In genomic region chr6:111661541-111662041, GRCh38 we compare ENCODE assay signal across 11 cellular contexts. TPM values are rescaled to one million over a fixed set of nuclear protein-coding genes. Genes with fewer than 3 reads are reported as not detected.
A peak's percentile ranks its signal among the peaks of the same experiment; 100 is the strongest.
DNase-seq lines count a peak whose midpoint lies in the region; ATAC-seq and TF ChIP-seq lines count a peak whose summit lies in the region.
"Had no signal": no experiment of that assay in that cellular context is flagged by ENCODE, and none has a peak within 500 bp of the region (broad histone marks: within the 10 kb centered on the region; RNA-seq: fewer than 3 reads in every experiment).

No MANE protein-coding gene starts in this region.

- H3K9me3 Mint-ChIP-seq in CD8-positive, alpha-beta memory T cell: no peaks in the 10 kb centered on the region
- H3K9me3 Mint-ChIP-seq in naive thymus-derived CD8-positive, alpha-beta T cell: no peaks in the 10 kb centered on the region

- peaks cover 0 to 69% (median 14%) of the 10 kb centered on the region in 3 donors for H3K36me3 Mint-ChIP-seq in CD8-positive, alpha-beta memory T cell
- peaks cover 0 to 58% (median 13%) of the 10 kb centered on the region in 3 donors for H3K36me3 Mint-ChIP-seq in naive thymus-derived CD8-positive, alpha-beta T cell

- H3K4me3 ChIP-seq in CD8-positive, alpha-beta memory T cell (ENCODE audit: low read length): no peak overlapping the region
- peak overlapping the region in 1 of 2 donors; percentile 12 for H3K4me3 ChIP-seq in muscle layer of colon (ENCODE audit: low read depth in 1 of 2, low read length in 2 of 2)
- H3K4me3 ChIP-seq in spleen: peak overlapping the region in 1 of 8 donors; percentile 11
- H3K4me3 ChIP-seq: lung, suprapubic skin had no signal

- H3K27ac ChIP-seq in CD8-positive, alpha-beta memory T cell (ENCODE audit: low read depth, low read length): no peak overlapping the region
- H3K27ac ChIP-seq in cingulate gyrus (ENCODE audit: low read depth, low read length): peak overlapping the region; percentile 21
- H3K27ac ChIP-seq in muscle layer of colon (ENCODE audit: low read depth, low read length): peak overlapping the region; percentile 81
- H3K27ac ChIP-seq in spleen: peak overlapping the region in 4 of 8 donors; percentile 6 to 65 (median 50)

- H3K4me3 Mint-ChIP-seq in CD8-positive, alpha-beta memory T cell: peak overlapping the region in 1 of 7 donors; percentile 40
- no peak overlapping the region for H3K4me3 Mint-ChIP-seq in naive thymus-derived CD8-positive, alpha-beta T cell

- no peak overlapping the region for H3K9ac ChIP-seq in muscle layer of colon (ENCODE audit: low read length)

- no peaks in the 10 kb centered on the region for H3K9me3 ChIP-seq in CD8-positive, alpha-beta memory T cell (ENCODE audit: low read length)
- H3K9me3 ChIP-seq in muscle layer of colon (ENCODE audit: low read length): no peaks in the 10 kb centered on the region
- no peaks in the 10 kb centered on the region for H3K9me3 ChIP-seq in spleen
- H3K9me3 ChIP-seq: suprapubic skin had no signal

- peak overlapping the region in 5 of 8 donors; percentile 18 to 67 (median 41) for H3K27ac Mint-ChIP-seq in CD8-positive, alpha-beta memory T cell
- peak overlapping the region in 4 of 10 donors; percentile 21 to 89 (median 54) for H3K27ac Mint-ChIP-seq in naive thymus-derived CD8-positive, alpha-beta T cell

- no peak for DNase-seq in CD8-positive, alpha-beta memory T cell
- DNase-seq in NCI-H187 (lab: John Stamatoyannopoulos, UW) (peak; percentile 65 to 79), spleen (no peak)
- no peak for DNase-seq in activated CD8-positive, alpha-beta memory T cell treated with anti-CD3 and anti-CD28 coated beads, Interleukin-2, amount 50 U/mL, for 48 hours
- no peak for DNase-seq in naive thymus-derived CD8-positive, alpha-beta T cell
- no peak for DNase-seq in stimulated activated naive CD8-positive, alpha-beta T cell treated with anti-CD3 and anti-CD28 coated beads, Interleukin-15, Interleukin-2, amounts not matched to agents 100 U/mL and 50 U/mL, for 24 hours
- DNase-seq: activated effector memory CD4-positive, alpha-beta T cell treated with anti-CD3 and anti-CD28 coated beads, Interleukin-2, amount 50 U/mL, for 16 hours had no signal

- no peaks in the 10 kb centered on the region for H3K4me1 ChIP-seq in CD8-positive, alpha-beta memory T cell (ENCODE audit: insufficient read depth, low read length)
- H3K4me1 ChIP-seq in muscle layer of colon (ENCODE audit: insufficient read depth, low read length) (peaks cover 56% of the 10 kb centered on the region), spleen (peaks cover 0 to 44% (median 9%) of the 10 kb centered on the region in 6 donors)

- no peak for TF ChIP-seq CTCF in spleen (IDR thresholded peaks at IDR 0.05 in 8 of 11, conservative IDR thresholded peaks at IDR 0.05 in 3 of 11)

- CTCF ChIA-PET in CD8-positive, alpha-beta memory T cell (lab: Charles Lee): no interaction called here

- peaks cover 0 to 6% of the 10 kb centered on the region in 2 donors for H3K27me3 Mint-ChIP-seq in CD8-positive, alpha-beta memory T cell
- no peaks in the 10 kb centered on the region for H3K27me3 Mint-ChIP-seq in naive thymus-derived CD8-positive, alpha-beta T cell

- TF ChIP-seq POLR2A in spleen (IDR thresholded peaks at IDR 0.05): no peak

- POLR2A ChIA-PET in CD8-positive, alpha-beta memory T cell (lab: Charles Lee): no interaction called here
- POLR2A ChIA-PET in naive thymus-derived CD8-positive, alpha-beta T cell (lab: Charles Lee): no interaction called here

- ATAC-seq in naive thymus-derived CD8-positive, alpha-beta T cell: no peak
- no peak for ATAC-seq in stimulated activated naive CD8-positive, alpha-beta T cell treated with anti-CD3 and anti-CD28 coated beads, Interleukin-15, Interleukin-2, amounts not matched to agents 100 U/mL and 50 U/mL, for 24 hours

- peaks cover 35% of the 10 kb centered on the region for H3K36me3 ChIP-seq in CD8-positive, alpha-beta memory T cell (ENCODE audit: insufficient read depth, low read length)
- H3K36me3 ChIP-seq in muscle layer of colon (ENCODE audit: insufficient read depth, low read length): no peaks in the 10 kb centered on the region
- H3K36me3 ChIP-seq in spleen: peaks cover 0 to 78% (median 16%) of the 10 kb centered on the region in 6 donors
- H3K36me3 ChIP-seq: suprapubic skin had no signal

- peaks cover 9 to 20% (median 13%) of the 10 kb centered on the region in 3 donors for H3K4me1 Mint-ChIP-seq in CD8-positive, alpha-beta memory T cell
- peaks cover 0 to 14% (median 5%) of the 10 kb centered on the region in 4 donors for H3K4me1 Mint-ChIP-seq in naive thymus-derived CD8-positive, alpha-beta T cell

- intact Hi-C loops in spleen (cut with DNase I; ENCODE audit: low total_unique reads): no loop called here

- no peaks in the 10 kb centered on the region for H3K27me3 ChIP-seq in CD8-positive, alpha-beta memory T cell (ENCODE audit: insufficient read depth, low read length, poor library complexity, severe bottlenecking)
- H3K27me3 ChIP-seq in muscle layer of colon (ENCODE audit: control insufficient read depth in 1 of 2, insufficient read depth in 2 of 2, low read length in 2 of 2): no peaks in the 10 kb centered on the region
- no peaks in the 10 kb centered on the region for H3K27me3 ChIP-seq in spleen (replicated peaks in 1 of 7)
- H3K27me3 ChIP-seq: suprapubic skin had no signal

- WGBS in spleen, 5 donors: 80 to 90% (median 82%) methylated on average over 18 of the region's 18 CpGs

RNA-seq across cellular contexts. Expression of gene TRAF3IP2, which starts 55.9 kb away (rescaled TPM):
- 10 to 100 TPM; 11.3 to 12.2 TPM for total RNA-seq in CD8-positive, alpha-beta memory T cell
- 20.3 TPM for polyA plus RNA-seq in CD8-positive, alpha-beta memory T cell
- 10 to 100 TPM in 6 of 7 donors, 1 to 10 TPM in 1; 9.4 to 26.0 (median 15.2) TPM for total RNA-seq in spleen
- polyA plus RNA-seq in spleen: 10 to 100 TPM; 18.5 to 30.1 (median 25.6) TPM
- 10 to 100 TPM; 16.4 to 17.1 TPM for total RNA-seq in naive thymus-derived CD8-positive, alpha-beta T cell
- 10 to 100 TPM in 2 of 3 donors, 1 to 10 TPM in 1; 9.4 to 20.1 (median 17.0) TPM for polyA plus RNA-seq in naive thymus-derived CD8-positive, alpha-beta T cell

Comparison
In these comparisons a context has a peak if more than half of its experiments do, and no peak if none do; other contexts are left out.
1. DNase-seq: peak in NCI-H187 (2 of 2); none in CD8-positive, alpha-beta memory T cell (0 of 5), activated CD8-positive, alpha-beta memory T cell treated with anti-CD3 and anti-CD28 coated beads, Interleukin-2, amount 50 U/mL, for 48 hours (single experiment), spleen (single experiment), naive thymus-derived CD8-positive, alpha-beta T cell (0 of 10) and stimulated activated naive CD8-positive, alpha-beta T cell treated with anti-CD3 and anti-CD28 coated beads, Interleukin-15, Interleukin-2, amounts not matched to agents 100 U/mL and 50 U/mL, for 24 hours (single experiment).